Comparison of ENCODE assay signal across 16 cellular contexts in the genomic region with DNA sequence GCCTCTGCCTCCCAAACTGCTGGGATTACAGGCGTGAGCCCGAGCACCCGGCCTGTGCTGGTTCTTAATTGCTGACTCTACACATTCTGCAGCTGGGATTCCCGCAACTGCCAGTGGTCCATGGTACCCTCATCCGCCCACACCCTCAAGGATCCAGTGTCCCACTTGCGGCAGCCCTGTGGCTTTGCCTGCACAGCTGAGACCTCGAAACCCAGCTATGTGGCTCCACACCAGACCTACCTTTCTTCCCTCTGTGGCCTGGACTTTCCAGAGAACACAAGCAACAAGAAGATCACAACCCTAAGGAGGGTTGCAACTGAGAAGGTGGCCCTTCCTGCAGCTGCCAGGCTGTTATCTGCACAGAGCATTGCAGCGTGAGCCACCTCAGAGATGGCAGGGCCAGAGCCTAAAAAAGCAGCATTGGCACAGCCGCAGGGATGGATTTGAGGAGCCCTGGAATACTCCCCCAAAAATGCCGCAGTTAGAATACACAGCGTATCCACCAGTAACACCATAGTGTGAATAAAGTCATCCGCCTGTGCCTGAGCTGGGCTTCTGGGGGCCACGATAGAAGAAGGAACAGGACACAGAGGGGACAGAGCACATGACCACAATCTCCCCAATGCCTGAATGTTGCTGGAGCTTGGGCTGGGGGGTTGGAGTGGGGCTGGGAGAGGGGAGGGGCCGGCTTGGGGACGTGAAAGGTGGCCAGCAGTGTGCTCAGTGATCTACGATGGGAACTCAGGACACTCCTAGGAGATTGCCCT. TPM values are rescaled to one million over a fixed set of nuclear protein-coding genes. Genes with fewer than 3 reads are reported as not detected.
DNase-seq lines count a peak whose midpoint lies in the region; ATAC-seq, FAIRE-seq and TF ChIP-seq lines count a peak whose summit lies in the region.
"Had no signal": no experiment of that assay in that cellular context is flagged by ENCODE, and none has a peak within 500 bp of the region (broad histone marks: within the 10 kb centered on the region; RNA-seq: fewer than 3 reads in every experiment).

No MANE protein-coding gene starts in this region.

- H3K27me3 ChIP-seq in Caco-2 (replicated peaks; ENCODE audit: control insufficient read depth, insufficient read depth, low read length), result no peaks in the 10 kb centered on the region
- H3K27me3 ChIP-seq: brain microvascular endothelial cell, upper lobe of left lung had no signal

- TF ChIP-seq RAD21 in A549 (conservative IDR thresholded peaks at IDR 0.05 in 1 of 2, IDR thresholded peaks at IDR 0.05 in 1 of 2), result no peak

- POLR2A ChIA-PET in A549 (lab: Yijun Ruan, JAX), result no interaction called here
- POLR2A ChIA-PET in Caco-2 (lab: Charles Lee), result no interaction called here

- 81% methylated on average over 15 of the region's 16 CpGs for WGBS in A549 (ENCODE audit: missing lambda C conversion rate)

- TF ChIP-seq POLR2A in A549 (IDR thresholded peaks at IDR 0.05; ENCODE audit: low read length), result no peak
- TF ChIP-seq POLR2A in GM12892 (IDR thresholded peaks at IDR 0.05; ENCODE audit: low read depth, low read length), result peak; percentile 62; the same call in 1 of the 2 replicates

- no peak overlapping the region for H3K4me2 ChIP-seq in A549

- H3K9me3 Mint-ChIP-seq in activated T-cell treated with anti-CD3 and anti-CD28 coated beads, Interleukin-2, amount 50 U/mL, for 24 hours, result no peaks in the 10 kb centered on the region
- H3K9me3 Mint-ChIP-seq in memory B cell, result no peaks in the 10 kb centered on the region
- no peaks in the 10 kb centered on the region for H3K9me3 Mint-ChIP-seq in Caco-2 (ENCODE audit: unreplicated experiment)
- H3K9me3 Mint-ChIP-seq: activated T-helper 1 cell treated with anti-CD3 and anti-CD28 coated beads, Interleukin-12 subunit alpha, Interleukin-12 subunit beta, Interleukin-2, Interleukin-4 antibody, amounts not matched to agents 30 ng/mL and 10 ng/mL and 1 ng/mL, durations not matched to agents 14 hours and 24 hours and 36 hours had no signal

- intact Hi-C loops in Caco-2 (cut with micrococcal nuclease; ENCODE audit: unreplicated experiment), result no loop called here

- BruUV-seq in Caco-2 (replicated peaks; lab: Mats Ljungman, UMichigan), result no TSS peak

- TF ChIP-seq CTCF in A549 (IDR thresholded peaks at IDR 0.05) (no peak), D721Med (IDR thresholded peaks at IDR 0.05; ENCODE audit: insufficient read depth, missing control alignments) (no peak), Caco-2 (IDR thresholded peaks at IDR 0.05; ENCODE audit: insufficient read depth in 1 of 2, low read depth in 1 of 2, low read length in 1 of 2, severe bottlenecking in 1 of 2, unreplicated experiment in 1 of 2) (no peak)

- CTCF ChIA-PET in A549 (lab: Yijun Ruan, JAX), result interaction anchor here (0.9 to 1.2 kb wide), 3 partner anchors 17 to 65 kb away, joined by 3 read pairs; no protein-coding TSS in a partner anchor
- CTCF ChIA-PET in Caco-2 (lab: Charles Lee), result no interaction called here

- H3K36me3 ChIP-seq in Caco-2 (ENCODE audit: control insufficient read depth, insufficient read depth, low read length), result no peaks in the 10 kb centered on the region
- H3K36me3 ChIP-seq: brain microvascular endothelial cell, upper lobe of left lung had no signal

- H3K9me3 ChIP-seq in A549, result no peaks in the 10 kb centered on the region
- H3K9me3 ChIP-seq in Caco-2, result no peaks in the 10 kb centered on the region
- H3K9me3 ChIP-seq: upper lobe of left lung had no signal

- H3K4me1 Mint-ChIP-seq in activated T-cell treated with anti-CD3 and anti-CD28 coated beads, Interleukin-2, amount 50 U/mL, for 24 hours (ENCODE audit: low read depth), result peaks cover 90% of the 10 kb centered on the region
- H3K4me1 Mint-ChIP-seq in memory B cell, result peaks cover 31% of the 10 kb centered on the region
- no peaks in the 10 kb centered on the region for H3K4me1 Mint-ChIP-seq in Caco-2 (ENCODE audit: low read depth, unreplicated experiment)

- H3K4me3 ChIP-seq in A549, result no peak overlapping the region
- no peak overlapping the region for H3K4me3 ChIP-seq in Caco-2 (ENCODE audit: low read depth, low read length)
- H3K4me3 ChIP-seq: upper lobe of left lung had no signal

- TF ChIP-seq EP300 in A549 (IDR thresholded peaks at IDR 0.05), result no peak

- DNase-seq in A549 (ENCODE audit: low read depth in 1 of 2, low spot score in 1 of 2), result no peak
- no peak for DNase-seq in GM12892 (ENCODE audit: insufficient read length)
- peak; percentile 31 for DNase-seq in activated T-cell treated with anti-CD3 and anti-CD28 coated beads, Interleukin-2, amount 50 U/mL, for 24 hours
- no peak for DNase-seq in memory B cell (ENCODE audit: low spot score in 2 of 2)
- no peak for DNase-seq in NCI-H2196 (lab: John Stamatoyannopoulos, UW; ENCODE audit: unreplicated experiment)
- DNase-seq in D721Med (ENCODE audit: insufficient read length, low spot score), result no peak
- no peak for DNase-seq in Caco-2
- DNase-seq: brain microvascular endothelial cell, DND-41, NCI-H1105, NCI-H2227 treated with DMSO at 0.1 percent for 48 hours, upper lobe of left lung had no signal

- peaks cover 2% of the 10 kb centered on the region for H3K27me3 Mint-ChIP-seq in activated T-cell treated with anti-CD3 and anti-CD28 coated beads, Interleukin-2, amount 50 U/mL, for 24 hours
- H3K27me3 Mint-ChIP-seq in memory B cell, result no peaks in the 10 kb centered on the region
- peaks cover under 1% of the 10 kb centered on the region for H3K27me3 Mint-ChIP-seq in Caco-2 (ENCODE audit: insufficient read depth, unreplicated experiment)

- ATAC-seq in A549 (no peak), memory B cell (ENCODE audit: low read depth) (no peak), GM19452 (IDR thresholded peaks at IDR 0.05; ENCODE audit: unreplicated experiment) (no peak)
- ATAC-seq: SK-N-SH treated with all-trans-retinoic acid at 6 μM for 48 hours had no signal

- no peak overlapping the region for H3K27ac ChIP-seq in A549
- H3K27ac ChIP-seq: brain microvascular endothelial cell, upper lobe of left lung had no signal

- H3K27ac Mint-ChIP-seq in activated T-cell treated with anti-CD3 and anti-CD28 coated beads, Interleukin-2, amount 50 U/mL, for 24 hours, result peak overlapping the region; percentile 96
- H3K27ac Mint-ChIP-seq in memory B cell (peak overlapping the region; percentile 48), Caco-2 (ENCODE audit: unreplicated experiment) (no peak overlapping the region)

- no peaks in the 10 kb centered on the region for H3K36me3 Mint-ChIP-seq in activated T-cell treated with anti-CD3 and anti-CD28 coated beads, Interleukin-2, amount 50 U/mL, for 24 hours (ENCODE audit: low read depth)
- H3K36me3 Mint-ChIP-seq in memory B cell, result peaks cover 1% of the 10 kb centered on the region
- no peaks in the 10 kb centered on the region for H3K36me3 Mint-ChIP-seq in Caco-2 (ENCODE audit: insufficient read depth, unreplicated experiment)

- no peak for FAIRE-seq in A549 (lab: Jason Lieb, UNC)
- peak; percentile 9 for FAIRE-seq in GM12892 (lab: Jason Lieb, UNC)
- FAIRE-seq in D721Med (lab: Jason Lieb, UNC), result no peak
- FAIRE-seq: frontal cortex had no signal

- H3K4me3 Mint-ChIP-seq in activated T-cell treated with anti-CD3 and anti-CD28 coated beads, Interleukin-2, amount 50 U/mL, for 24 hours, result peak overlapping the region; percentile 79
- H3K4me3 Mint-ChIP-seq in memory B cell (peak overlapping the region; percentile 44), Caco-2 (ENCODE audit: unreplicated experiment) (no peak overlapping the region)

- no peaks in the 10 kb centered on the region for H3K4me1 ChIP-seq in A549
- no peaks in the 10 kb centered on the region for H3K4me1 ChIP-seq in Caco-2

TF ChIP-seq in A549, 52 proteins besides CTCF, POLR2A, EP300 and RAD21:
- no peak for TF ChIP-seq KDM1A (IDR thresholded peaks at IDR 0.05; ENCODE audit: low read depth)
- TF ChIP-seq, protein P1, sequence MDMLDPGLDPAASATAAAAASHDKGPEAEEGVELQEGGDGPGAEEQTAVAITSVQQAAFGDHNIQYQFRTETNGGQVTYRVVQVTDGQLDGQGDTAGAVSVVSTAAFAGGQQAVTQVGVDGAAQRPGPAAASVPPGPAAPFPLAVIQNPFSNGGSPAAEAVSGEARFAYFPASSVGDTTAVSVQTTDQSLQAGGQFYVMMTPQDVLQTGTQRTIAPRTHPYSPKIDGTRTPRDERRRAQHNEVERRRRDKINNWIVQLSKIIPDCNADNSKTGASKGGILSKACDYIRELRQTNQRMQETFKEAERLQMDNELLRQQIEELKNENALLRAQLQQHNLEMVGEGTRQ (IDR thresholded peaks at IDR 0.05), result no peak
- no peak for TF ChIP-seq HOXB13 (CRISPR knock-in tag; IDR thresholded peaks at IDR 0.05; ENCODE audit: low read depth)
- TF ChIP-seq MAFK (IDR thresholded peaks at IDR 0.05; ENCODE audit: partially characterized antibody), result peak; percentile 72
- no peak for TF ChIP-seq HDAC2 (IDR thresholded peaks at IDR 0.05)
- TF ChIP-seq HEYL (CRISPR knock-in tag; IDR thresholded peaks at IDR 0.05), result no peak
TF ChIP-seq in A549: peak in this region for 1.

RNA-seq across cellular contexts. Expression of a gene that starts 1.9 kb away (rescaled TPM):
- polyA plus RNA-seq in A549 (2011; rRNA removed), result not detected in 2 replicates
- not detected in 2 replicates for polyA plus RNA-seq in A549 (2012; cell fraction: cytosol; rRNA removed)
- not detected in 2 replicates for polyA plus RNA-seq in A549 (2012; cell fraction: nucleus; rRNA removed)
- not detected in 3 replicates for polyA plus RNA-seq in A549 (2017; fragmentation: RNase III; extraction: RNeasy Plus Mini Kit Qiagen cat#74134 plus additional on column Dnase treatment)
- not detected in 2 replicates for polyA minus RNA-seq in A549 (2011; rRNA and poly(A)+ RNA removed)
- polyA plus RNA-seq in GM12892 (2012; ENCODE audit: missing spikeins), result 15.5 TPM
- total RNA-seq in Caco-2 (2022), result not detected in 2 replicates
- total RNA-seq: frontal cortex had no signal

RNA-seq across cellular contexts. Expression of a gene that starts 58.4 kb away (rescaled TPM):
- polyA plus RNA-seq in A549 (2011; rRNA removed), result 88.1 and 123 TPM in 2 replicates
- 86.8 and 109 TPM in 2 replicates for polyA plus RNA-seq in A549 (2012; cell fraction: cytosol; rRNA removed)
- 138 and 145 TPM in 2 replicates for polyA plus RNA-seq in A549 (2012; cell fraction: nucleus; rRNA removed)
- polyA plus RNA-seq in A549 (2017; fragmentation: RNase III; extraction: RNeasy Plus Mini Kit Qiagen cat#74134 plus additional on column Dnase treatment), result 63.3 to 105 TPM (median 84.0 TPM) in 3 replicates
- 120 and 150 TPM in 2 replicates for polyA minus RNA-seq in A549 (2011; rRNA and poly(A)+ RNA removed)
- 52.2 TPM for polyA plus RNA-seq in GM12892 (2012; ENCODE audit: missing spikeins)
- total RNA-seq in Caco-2 (2022), result 135 and 136 TPM in 2 replicates
